29 cellular contexts compared by ENCODE assay signal in the genomic region with DNA sequence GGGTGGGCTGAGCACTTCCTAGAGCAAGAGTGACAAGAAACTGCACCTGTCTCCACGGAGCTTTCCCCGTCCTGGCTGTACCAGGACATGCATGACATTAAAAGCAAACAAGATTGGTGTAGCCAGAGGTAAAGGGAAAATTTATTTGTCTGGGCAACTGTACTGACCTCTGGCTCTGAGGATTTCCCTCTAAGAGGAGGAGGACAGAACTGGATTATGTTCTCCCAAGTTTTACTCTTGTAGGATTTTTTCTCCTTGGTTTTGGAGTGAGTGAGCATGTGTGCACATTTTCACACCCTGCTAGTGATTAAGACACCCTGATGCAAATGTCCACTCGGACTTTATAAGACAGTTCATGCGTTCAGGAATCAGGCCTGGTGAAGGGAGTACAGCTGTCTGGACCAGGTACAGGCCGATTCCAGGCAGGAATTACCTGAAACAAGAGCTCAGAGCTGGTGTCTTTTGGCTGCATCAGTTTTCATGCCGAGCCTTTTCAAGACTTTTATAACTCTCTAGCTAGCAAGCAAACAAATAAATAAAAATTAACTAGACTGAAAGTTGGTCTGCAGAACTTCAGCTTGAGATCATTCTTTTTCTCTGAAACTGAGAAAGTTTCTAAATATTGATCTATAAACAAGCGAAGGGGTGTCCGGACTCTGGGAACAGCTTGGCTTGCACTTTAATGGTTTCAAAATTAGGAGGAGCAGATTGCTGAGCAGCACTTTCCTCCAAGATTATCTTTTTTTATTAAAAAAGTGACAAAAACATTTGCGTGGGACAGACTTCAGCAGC. TPM values are rescaled to one million over a fixed set of nuclear protein-coding genes. Genes with fewer than 3 reads are reported as not detected.
DNase-seq lines count a peak whose midpoint lies in the region; ATAC-seq and TF ChIP-seq lines count a peak whose summit lies in the region.
"Had no signal": no experiment of that assay in that cellular context is flagged by ENCODE, and none has a peak within 500 bp of the region (broad histone marks: within the 10 kb centered on the region; RNA-seq: fewer than 3 reads in every experiment).

No MANE protein-coding gene starts in this region.

- H3K4me1 ChIP-seq in SJCRH30 (peaks cover 21% of the 10 kb centered on the region), right lobe of liver (peaks cover 0 to 14% (median 2%) of the 10 kb centered on the region in 4 donors), skeletal muscle tissue (ENCODE audit: control insufficient read depth in 3 of 3, insufficient read depth in 3 of 3, low read length in 3 of 3) (peaks cover 7 to 10% (median 8%) of the 10 kb centered on the region in 3 donors), PC-9 (replicated peaks; ENCODE audit: insufficient read depth) (peaks cover 7% of the 10 kb centered on the region)
- H3K4me1 ChIP-seq: breast epithelium, colonic mucosa had no signal

- H2AFZ ChIP-seq in PC-9: no peak overlapping the region

- H3K27me3 ChIP-seq in SJCRH30: no peaks in the 10 kb centered on the region
- H3K27me3 ChIP-seq in right lobe of liver: no peaks in the 10 kb centered on the region
- no peaks in the 10 kb centered on the region for H3K27me3 ChIP-seq in skeletal muscle tissue (ENCODE audit: control insufficient read depth in 3 of 3, insufficient read depth in 3 of 3, low read length in 3 of 3)
- no peaks in the 10 kb centered on the region for H3K27me3 ChIP-seq in PC-9 (ENCODE audit: insufficient read depth, low read depth)
- H3K27me3 ChIP-seq: breast epithelium, colonic mucosa had no signal

- intact Hi-C loops in right lobe of liver (cut with DNase I) (no loop called here), PC-9 (cut with micrococcal nuclease; ENCODE audit: unreplicated experiment) (no loop called here)
- intact Hi-C loops in activated T-helper 1 cell treated with anti-CD3 and anti-CD28 coated beads, Interleukin-12 subunit alpha, Interleukin-12 subunit beta, Interleukin-2, Interleukin-4 antibody, amounts not matched to agents 30 ng/mL and 10 ng/mL and 1 ng/mL, durations not matched to agents 14 hours and 24 hours and 36 hours (cut with micrococcal nuclease): no loop called here

- H3K9me2 ChIP-seq in PC-9 (ENCODE audit: insufficient read depth): no peaks in the 10 kb centered on the region

- POLR2A ChIA-PET in PC-9 (lab: Charles Lee; ENCODE audit: unreplicated experiment): no interaction called here

- peaks cover 4% of the 10 kb centered on the region; the same call in 1 of the 2 replicates for H3F3A ChIP-seq in PC-9 (ENCODE audit: insufficient read depth, low read depth)

- H3K4me3 Mint-ChIP-seq in activated T-helper 1 cell treated with anti-CD3 and anti-CD28 coated beads, Interleukin-12 subunit alpha, Interleukin-12 subunit beta, Interleukin-2, Interleukin-4 antibody, amounts not matched to agents 30 ng/mL and 10 ng/mL and 1 ng/mL, durations not matched to agents 14 hours and 24 hours and 36 hours: no peak overlapping the region
- H3K4me3 Mint-ChIP-seq: CD8-positive, alpha-beta T cell; immature natural killer cell; T-cell had no signal

- H3K9me3 Mint-ChIP-seq in activated T-helper 1 cell treated with anti-CD3 and anti-CD28 coated beads, Interleukin-12 subunit alpha, Interleukin-12 subunit beta, Interleukin-2, Interleukin-4 antibody, amounts not matched to agents 30 ng/mL and 10 ng/mL and 1 ng/mL, durations not matched to agents 14 hours and 24 hours and 36 hours: no peaks in the 10 kb centered on the region
- H3K9me3 Mint-ChIP-seq: CD8-positive, alpha-beta T cell; immature natural killer cell; T-cell had no signal

- H3K36me3 Mint-ChIP-seq in activated T-helper 1 cell treated with anti-CD3 and anti-CD28 coated beads, Interleukin-12 subunit alpha, Interleukin-12 subunit beta, Interleukin-2, Interleukin-4 antibody, amounts not matched to agents 30 ng/mL and 10 ng/mL and 1 ng/mL, durations not matched to agents 14 hours and 24 hours and 36 hours (ENCODE audit: low read depth): no peaks in the 10 kb centered on the region
- H3K36me3 Mint-ChIP-seq: CD8-positive, alpha-beta T cell; immature natural killer cell; T-cell had no signal

- BruUV-seq in PC-9 (replicated peaks; lab: Mats Ljungman, UMichigan): no TSS peak

- H3K9me3 ChIP-seq in SJCRH30 (replicated peaks) (no peaks in the 10 kb centered on the region), right lobe of liver (no peaks in the 10 kb centered on the region), skeletal muscle tissue (ENCODE audit: control insufficient read depth in 3 of 3, low read length in 3 of 3) (no peaks in the 10 kb centered on the region), PC-9 (ENCODE audit: insufficient read depth, low read depth) (no peaks in the 10 kb centered on the region; the same call in 1 of the 2 replicates)
- H3K9me3 ChIP-seq: breast epithelium, colonic mucosa had no signal

- no peaks in the 10 kb centered on the region for H4K20me1 ChIP-seq in PC-9 (ENCODE audit: insufficient read depth)

- H3K79me2 ChIP-seq in PC-9 (ENCODE audit: low read depth): no peaks in the 10 kb centered on the region

- 21% methylated on average over 9 of the region's 9 CpGs for WGBS in right lobe of liver (ENCODE audit: insufficient coverage, low coverage, low lambda C conversion rate, missing lambda C conversion rate)

- ATAC-seq in right lobe of liver: peak; percentile 19 to 67 (median 64)
- ATAC-seq: CD8-positive, alpha-beta T cell; T-cell had no signal

- TF ChIP-seq CTCF in right lobe of liver (IDR thresholded peaks at IDR 0.05) (no peak), PC-9 (conservative IDR thresholded peaks at IDR 0.05) (no peak)

- DNase-seq in DMS53 (lab: John Stamatoyannopoulos, UW): peak; percentile 10
- DNase-seq in DMS53 treated with DMSO at 0.1 percent for 48 hours (lab: John Stamatoyannopoulos, UW; ENCODE audit: unreplicated experiment): no peak
- peak; percentile 42 to 68 for DNase-seq in SJCRH30
- no peak for DNase-seq in right lobe of liver
- no peak for DNase-seq in NOMO-1 (lab: John Stamatoyannopoulos, UW; ENCODE audit: unreplicated experiment in 2 of 2)
- no peak for DNase-seq in activated T-helper 1 cell treated with anti-CD3 and anti-CD28 coated beads, Interleukin-12 subunit alpha, Interleukin-12 subunit beta, Interleukin-2, Interleukin-4 antibody, amounts not matched to agents 30 ng/mL and 10 ng/mL and 1 ng/mL, durations not matched to agents 14 hours and 24 hours and 36 hours (ENCODE audit: low spot score)
- no peak for DNase-seq in PC-9
- DNase-seq: activated CD4-positive, alpha-beta T cell treated with anti-CD3 and anti-CD28 coated beads for 1 hour; CD8-positive, alpha-beta T cell; colonic mucosa; DMS153; effector memory CD4-positive, alpha-beta T cell; foreskin melanocyte; GOT3; hippocampal formation; immature natural killer cell; NCI-H1417; NCI-H2081; NCI-H446 treated with DMSO at 0.1 percent for 48 hours; SIG-M5; small intestine; stimulated activated CD4-positive, alpha-beta T cell treated with anti-CD3 and anti-CD28 coated beads, Interleukin-1b, Interleukin-23, amount 100 ng/mL, for 48 hours; T-cell; trophoblast cell had no signal

- H3K27ac ChIP-seq in SJCRH30 (peak overlapping the region; percentile 79), right lobe of liver (peak overlapping the region in 1 of 3 donors; percentile 69), skeletal muscle tissue (ENCODE audit: low read depth, low read length) (no peak overlapping the region), PC-9 (no peak overlapping the region)
- H3K27ac ChIP-seq: 22Rv1, colonic mucosa, HL-60 had no signal

- TF ChIP-seq POLR2A in right lobe of liver (IDR thresholded peaks at IDR 0.05): no peak

- H3K4me3 ChIP-seq in SJCRH30 (peak overlapping the region; percentile 40), right lobe of liver (peak overlapping the region in 1 of 3 donors; percentile 2), skeletal muscle tissue (ENCODE audit: low read length in 3 of 3) (peak overlapping the region; percentile 3 to 54 (median 28)), PC-9 (no peak overlapping the region)
- H3K4me3 ChIP-seq: breast epithelium, colonic mucosa had no signal

- CTCF ChIA-PET in PC-9 (lab: Charles Lee): no interaction called here

- no peak overlapping the region for H3K27ac Mint-ChIP-seq in activated T-helper 1 cell treated with anti-CD3 and anti-CD28 coated beads, Interleukin-12 subunit alpha, Interleukin-12 subunit beta, Interleukin-2, Interleukin-4 antibody, amounts not matched to agents 30 ng/mL and 10 ng/mL and 1 ng/mL, durations not matched to agents 14 hours and 24 hours and 36 hours
- H3K27ac Mint-ChIP-seq: CD8-positive, alpha-beta T cell; immature natural killer cell; progenitor cell of endocrine pancreas; T-cell had no signal

- no peak overlapping the region for H3K4me2 ChIP-seq in PC-9

- H3K36me3 ChIP-seq in SJCRH30 (no peaks in the 10 kb centered on the region), right lobe of liver (no peaks in the 10 kb centered on the region), skeletal muscle tissue (ENCODE audit: control insufficient read depth in 3 of 3, insufficient read depth in 3 of 3, low read length in 3 of 3) (no peaks in the 10 kb centered on the region), PC-9 (ENCODE audit: low read depth) (no peaks in the 10 kb centered on the region)
- H3K36me3 ChIP-seq: breast epithelium, colonic mucosa had no signal

- peaks cover 18% of the 10 kb centered on the region for H3K27me3 Mint-ChIP-seq in activated T-helper 1 cell treated with anti-CD3 and anti-CD28 coated beads, Interleukin-12 subunit alpha, Interleukin-12 subunit beta, Interleukin-2, Interleukin-4 antibody, amounts not matched to agents 30 ng/mL and 10 ng/mL and 1 ng/mL, durations not matched to agents 14 hours and 24 hours and 36 hours (ENCODE audit: insufficient read depth)
- H3K27me3 Mint-ChIP-seq: progenitor cell of endocrine pancreas had no signal

- peak overlapping the region; percentile 33 to 52 (median 44) for H3K9ac ChIP-seq in skeletal muscle tissue (ENCODE audit: low read depth in 1 of 3, low read length in 3 of 3)

- peaks cover 5% of the 10 kb centered on the region for H3K4me1 Mint-ChIP-seq in activated T-helper 1 cell treated with anti-CD3 and anti-CD28 coated beads, Interleukin-12 subunit alpha, Interleukin-12 subunit beta, Interleukin-2, Interleukin-4 antibody, amounts not matched to agents 30 ng/mL and 10 ng/mL and 1 ng/mL, durations not matched to agents 14 hours and 24 hours and 36 hours (ENCODE audit: low read depth)

RNA-seq across cellular contexts. Expression of a gene that starts 51.3 kb away (rescaled TPM):
- total RNA-seq in SJCRH30 (2014; rRNA removed; shearing (Covaris generic)): 38.5 and 42.6 TPM in 2 replicates
- 10 to 100 TPM in 5 of 6 experiments, 1 to 10 TPM in 1; 9.3 to 16.1 (median 14.3) TPM for total RNA-seq in right lobe of liver
- total RNA-seq in skeletal muscle tissue: 77.8 TPM
- total RNA-seq in activated T-helper 1 cell treated with anti-CD3 and anti-CD28 coated beads, Interleukin-12 subunit alpha, Interleukin-12 subunit beta, Interleukin-2, Interleukin-4 antibody, amounts not matched to agents 30 ng/mL and 10 ng/mL and 1 ng/mL, durations not matched to agents 14 hours and 24 hours and 36 hours: 47.6 and 49.0 TPM in 2 replicates
- total RNA-seq in PC-9 (2021): 13.1 and 18.3 TPM in 2 replicates

Comparison
In these comparisons a context has a peak if more than half of its experiments do, and no peak if none do; other contexts are left out.
1. DNase-seq: peak in DMS53 (single experiment) and SJCRH30 (2 of 2); none in DMS53 treated with DMSO at 0.1 percent for 48 hours (single experiment), right lobe of liver (0 of 3), NOMO-1 (0 of 2), activated T-helper 1 cell treated with anti-CD3 and anti-CD28 coated beads, Interleukin-12 subunit alpha, Interleukin-12 subunit beta, Interleukin-2, Interleukin-4 antibody, amounts not matched to agents 30 ng/mL and 10 ng/mL and 1 ng/mL, durations not matched to agents 14 hours and 24 hours and 36 hours (single experiment) and PC-9 (0 of 2).